9 cellular contexts compared by ENCODE assay signal in genomic region chr19:12723383-12723642, GRCh38. TPM values are rescaled to one million over a fixed set of nuclear protein-coding genes. Genes with fewer than 3 reads are reported as not detected.
DNase-seq lines count a peak whose midpoint lies in the region; ATAC-seq, FAIRE-seq and TF ChIP-seq lines count a peak whose summit lies in the region.
"Had no signal": no experiment of that assay in that cellular context is flagged by ENCODE, and none has a peak within 500 bp of the region (broad histone marks: within the 10 kb centered on the region; RNA-seq: fewer than 3 reads in every experiment).

No MANE protein-coding gene starts in this region.

- H3K27me3 ChIP-seq in WERI-Rb-1 (ENCODE audit: insufficient read depth, low read depth, severe bottlenecking): no peaks in the 10 kb centered on the region
- H3K27me3 ChIP-seq in gastroesophageal sphincter: no peaks in the 10 kb centered on the region

- no peak for TF ChIP-seq EP300 in gastroesophageal sphincter (IDR thresholded peaks at IDR 0.05)

- POLR2A ChIA-PET in activated CD4-positive, alpha-beta T cell treated with anti-CD3 and anti-CD28 coated beads, Interleukin-2, amount 10 ng/mL, durations not matched to agents 7 days and 5 days (lab: Charles Lee): interaction anchor here (0.7 to 1.6 kb wide), 3 partner anchors 8 to 11 kb away, joined by 3 to 8 read pairs (median 3); partner anchors contain the start of gene TRIR

- H3K4me1 ChIP-seq in gastroesophageal sphincter: peaks cover 0 to 52% (median 23%) of the 10 kb centered on the region in 3 donors

- H3K4me1 Mint-ChIP-seq in activated CD4-positive, alpha-beta T cell treated with anti-CD3 and anti-CD28 coated beads, Interleukin-2, amount 10 ng/mL, durations not matched to agents 7 days and 5 days: peaks cover 37% of the 10 kb centered on the region
- H3K4me1 Mint-ChIP-seq in stimulated activated memory B cell treated with anti-CD40 and anti-IgM and Interleukin-4, amounts not matched to agents 10 μg/mL and 1 μg/mL and 100 μg/mL, for 72 hours: peaks cover 60% of the 10 kb centered on the region

- H3K27me3 Mint-ChIP-seq in activated CD4-positive, alpha-beta T cell treated with anti-CD3 and anti-CD28 coated beads, Interleukin-2, amount 10 ng/mL, durations not matched to agents 7 days and 5 days: no peaks in the 10 kb centered on the region
- H3K27me3 Mint-ChIP-seq in stimulated activated memory B cell treated with anti-CD40 and anti-IgM and Interleukin-4, amounts not matched to agents 10 μg/mL and 1 μg/mL and 100 μg/mL, for 72 hours: no peaks in the 10 kb centered on the region

- peak overlapping the region; percentile 86 for H3K4me3 Mint-ChIP-seq in activated CD4-positive, alpha-beta T cell treated with anti-CD3 and anti-CD28 coated beads, Interleukin-2, amount 10 ng/mL, durations not matched to agents 7 days and 5 days
- peak overlapping the region; percentile 90 for H3K4me3 Mint-ChIP-seq in stimulated activated memory B cell treated with anti-CD40 and anti-IgM and Interleukin-4, amounts not matched to agents 10 μg/mL and 1 μg/mL and 100 μg/mL, for 72 hours

- CTCF ChIA-PET in activated CD4-positive, alpha-beta T cell treated with anti-CD3 and anti-CD28 coated beads, Interleukin-2, amount 10 ng/mL, durations not matched to agents 7 days and 5 days (lab: Charles Lee): interaction anchor here (0.9 to 2.6 kb wide), 7 partner anchors 10 to 74 kb away, joined by 3 to 22 read pairs (median 6); partner anchors contain the start of gene TRIR

- ATAC-seq in gastroesophageal sphincter (no peak), HG03439 (IDR thresholded peaks at IDR 0.05; ENCODE audit: unreplicated experiment) (no peak)
- no peak for ATAC-seq in stimulated activated memory B cell treated with anti-CD40 and anti-IgM and Interleukin-4, amounts not matched to agents 10 μg/mL and 1 μg/mL and 100 μg/mL, for 72 hours

- H3K9me3 Mint-ChIP-seq in activated CD4-positive, alpha-beta T cell treated with anti-CD3 and anti-CD28 coated beads, Interleukin-2, amount 10 ng/mL, durations not matched to agents 7 days and 5 days: no peaks in the 10 kb centered on the region
- no peaks in the 10 kb centered on the region for H3K9me3 Mint-ChIP-seq in stimulated activated memory B cell treated with anti-CD40 and anti-IgM and Interleukin-4, amounts not matched to agents 10 μg/mL and 1 μg/mL and 100 μg/mL, for 72 hours

- no peak for DNase-seq in activated CD4-positive, alpha-beta T cell treated with anti-CD3 and anti-CD28 coated beads, Interleukin-2, amount 10 ng/mL, durations not matched to agents 7 days and 5 days
- no peak for DNase-seq in activated CD4-positive, alpha-beta T cell treated with anti-CD3 and anti-CD28 coated beads for 1 hour
- DNase-seq in WERI-Rb-1: no peak
- DNase-seq in LoVo (ENCODE audit: low spot score): no peak
- no peak for DNase-seq in frontal cortex (ENCODE audit: low spot score in 2 of 2)

- TF ChIP-seq CTCF in WERI-Rb-1 (IDR thresholded peaks at IDR 0.05; ENCODE audit: low read depth, low read length): no peak
- no peak for TF ChIP-seq CTCF in gastroesophageal sphincter (IDR thresholded peaks at IDR 0.05)

- WGBS in gastroesophageal sphincter (ENCODE audit: low coverage in 1 of 2), 2 donors: 0 to 2% methylated on average over 1 to 6 of the region's 7 CpGs

- TF ChIP-seq POLR2A in gastroesophageal sphincter (IDR thresholded peaks at IDR 0.05): no peak

- H3K27ac ChIP-seq in WERI-Rb-1 (peak overlapping the region; percentile 97), gastroesophageal sphincter (peak overlapping the region; percentile 49 to 99 (median 90))

- no peak for FAIRE-seq in frontal cortex (lab: Jason Lieb, UNC)
- FAIRE-seq: colon had no signal

- peak overlapping the region; percentile 93 for H3K27ac Mint-ChIP-seq in activated CD4-positive, alpha-beta T cell treated with anti-CD3 and anti-CD28 coated beads, Interleukin-2, amount 10 ng/mL, durations not matched to agents 7 days and 5 days
- peak overlapping the region; percentile 77 for H3K27ac Mint-ChIP-seq in stimulated activated memory B cell treated with anti-CD40 and anti-IgM and Interleukin-4, amounts not matched to agents 10 μg/mL and 1 μg/mL and 100 μg/mL, for 72 hours

- H3K36me3 ChIP-seq in WERI-Rb-1: peaks cover 32% of the 10 kb centered on the region
- peaks cover 0 to 19% of the 10 kb centered on the region in 2 donors for H3K36me3 ChIP-seq in gastroesophageal sphincter

- H3K4me3 ChIP-seq in WERI-Rb-1 (ENCODE audit: low read depth, low read length) (peak overlapping the region; percentile 87), gastroesophageal sphincter (peak overlapping the region; percentile 90 to 92)

- peaks cover 28% of the 10 kb centered on the region for H3K36me3 Mint-ChIP-seq in activated CD4-positive, alpha-beta T cell treated with anti-CD3 and anti-CD28 coated beads, Interleukin-2, amount 10 ng/mL, durations not matched to agents 7 days and 5 days (ENCODE audit: low read depth)
- peaks cover 27% of the 10 kb centered on the region for H3K36me3 Mint-ChIP-seq in stimulated activated memory B cell treated with anti-CD40 and anti-IgM and Interleukin-4, amounts not matched to agents 10 μg/mL and 1 μg/mL and 100 μg/mL, for 72 hours

- H3K9me3 ChIP-seq in WERI-Rb-1 (ENCODE audit: severe bottlenecking): no peaks in the 10 kb centered on the region
- no peaks in the 10 kb centered on the region for H3K9me3 ChIP-seq in gastroesophageal sphincter

RNA-seq across cellular contexts. Expression of gene TNPO2, which starts 0.4 kb away (rescaled TPM):
- 10 to 100 TPM; 80.5 to 90.7 TPM for total RNA-seq in activated CD4-positive, alpha-beta T cell treated with anti-CD3 and anti-CD28 coated beads, Interleukin-2, amount 10 ng/mL, durations not matched to agents 7 days and 5 days
- 10 to 100 TPM; 52.0 to 89.2 (median 76.1) TPM for total RNA-seq in gastroesophageal sphincter
- total RNA-seq in frontal cortex: 68.5 TPM

RNA-seq across cellular contexts. Expression of gene TRIR, which starts 11.2 kb away (rescaled TPM):
- 100 to 1,000 TPM; 222 to 226 TPM for total RNA-seq in activated CD4-positive, alpha-beta T cell treated with anti-CD3 and anti-CD28 coated beads, Interleukin-2, amount 10 ng/mL, durations not matched to agents 7 days and 5 days
- 100 to 1,000 TPM; 364 to 432 (median 398) TPM for total RNA-seq in gastroesophageal sphincter
- total RNA-seq in frontal cortex: 216 TPM

RNA-seq across cellular contexts. Expression of gene GET3, which starts 14.0 kb away (rescaled TPM):
- total RNA-seq in activated CD4-positive, alpha-beta T cell treated with anti-CD3 and anti-CD28 coated beads, Interleukin-2, amount 10 ng/mL, durations not matched to agents 7 days and 5 days: 10 to 100 TPM; 67.2 to 68.3 TPM
- 10 to 100 TPM; 47.3 to 58.2 (median 55.8) TPM for total RNA-seq in gastroesophageal sphincter
- total RNA-seq in frontal cortex: 85.2 TPM

RNA-seq across cellular contexts. Expression of gene FBXW9, which starts 26.9 kb away (rescaled TPM):
- 1 to 10 TPM; 5.3 to 5.9 TPM for total RNA-seq in activated CD4-positive, alpha-beta T cell treated with anti-CD3 and anti-CD28 coated beads, Interleukin-2, amount 10 ng/mL, durations not matched to agents 7 days and 5 days
- total RNA-seq in gastroesophageal sphincter (1 to 10 TPM; 3.8 to 7.5 (median 4.1) TPM), frontal cortex (6.5 TPM)

RNA-seq across cellular contexts. Expression of gene BEST2, which starts 28.3 kb away (rescaled TPM):
- total RNA-seq in activated CD4-positive, alpha-beta T cell treated with anti-CD3 and anti-CD28 coated beads, Interleukin-2, amount 10 ng/mL, durations not matched to agents 7 days and 5 days: not detected
- not detected for total RNA-seq in gastroesophageal sphincter
- not detected for total RNA-seq in frontal cortex
